Comparison of ENCODE assay signal across 18 cellular contexts in genomic region chr1:85058781-85059180, GRCh38.
"Had no signal": no experiment of that assay in that cellular context is flagged by ENCODE, and none has a peak within 500 bp of the region (broad histone marks: within the 10 kb centered on the region; RNA-seq: fewer than 3 reads in every experiment).

No MANE protein-coding gene starts in this region.

- DNase-seq: activated CD4-positive, alpha-beta T cell treated with anti-CD3 and anti-CD28 coated beads, Interleukin-2, amount 50 U/mL, for 1 hour; activated CD8-positive, alpha-beta memory T cell treated with anti-CD3 and anti-CD28 coated beads, Interleukin-2, amount 50 U/mL, for 48 hours; activated effector memory CD4-positive, alpha-beta T cell treated with Interleukin-2 at 50 U/mL for 16 hours; activated naive CD4-positive, alpha-beta T cell treated with anti-CD3 and anti-CD28 coated beads, Interleukin-2, amount 10 ng/mL, durations not matched to agents 7 days and 5 days; activated naive CD8-positive, alpha-beta T cell treated with anti-CD3 and anti-CD28 coated beads, Interleukin-2, amount 50 U/mL, for 24 hours; activated T-cell treated with anti-CD3 and anti-CD28 coated beads, Interleukin-2, amount 50 U/mL, for 48 hours; aorta; brain microvascular endothelial cell; central memory CD4-positive, alpha-beta T cell; immature natural killer cell; kidney glomerular epithelial cell; mesenchymal stem cell; mucosa of descending colon; naive thymus-derived CD8-positive, alpha-beta T cell; right cardiac atrium; small intestine; stimulated activated CD4-positive, alpha-beta T cell treated with anti-CD3 and anti-CD28 coated beads, Interleukin-15, amount 100 ng/mL, for 24 hours; stimulated activated CD4-positive, alpha-beta T cell treated with anti-CD3 and anti-CD28 coated beads, Interleukin-2, amount 100 ng/mL, for 48 hours had no signal
